8 cellular contexts compared by ENCODE assay signal in genomic region chr19:30406220-30406944, GRCh38. TPM values are rescaled to one million over a fixed set of nuclear protein-coding genes. Genes with fewer than 3 reads are reported as not detected.
DNase-seq lines count a peak whose midpoint lies in the region; ATAC-seq and TF ChIP-seq lines count a peak whose summit lies in the region.

No MANE protein-coding gene starts in this region.

- DNase-seq in COLO829 (ENCODE audit: low spot score) (peak; percentile 42), M059J (ENCODE audit: low read depth) (peak; percentile 10), esophagus muscularis mucosa (ENCODE audit: extremely low spot score) (peak; percentile 86), neural crest cell (ENCODE audit: low read depth, low spot score) (peak; percentile 16), NCI-H128 (lab: John Stamatoyannopoulos, UW; ENCODE audit: unreplicated experiment) (no peak), Calu3 (no peak), ovary (no peak)
- DNase-seq in activated naive CD4-positive, alpha-beta T cell treated with anti-CD3 and anti-CD28 coated beads, Interleukin-2, amount 50 U/mL, for 72 hours (ENCODE audit: low spot score in 2 of 2), result no peak

- no peaks in the 10 kb centered on the region for H3K36me3 ChIP-seq in esophagus muscularis mucosa
- no peaks in the 10 kb centered on the region for H3K36me3 ChIP-seq in ovary

- H3K4me3 ChIP-seq in esophagus muscularis mucosa (no peak overlapping the region), ovary (no peak overlapping the region)

- TF ChIP-seq EP300 in esophagus muscularis mucosa (IDR thresholded peaks at IDR 0.05) (no peak), ovary (IDR thresholded peaks at IDR 0.05) (no peak)

- TF ChIP-seq CTCF in esophagus muscularis mucosa (IDR thresholded peaks at IDR 0.05) (peak in 1 of 3 experiments; percentile 18), neural crest cell (conservative IDR thresholded peaks at IDR 0.05) (peak; percentile 58), Calu3 (IDR thresholded peaks at IDR 0.05; ENCODE audit: unreplicated experiment) (no peak), ovary (IDR thresholded peaks at IDR 0.05) (no peak)

- no peak overlapping the region for H3K4me3 Mint-ChIP-seq in neural crest cell
- H3K4me3 Mint-ChIP-seq in Calu3 (ENCODE audit: low read depth, unreplicated experiment), result no peak overlapping the region

- no peak for TF ChIP-seq POLR2A in esophagus muscularis mucosa (IDR thresholded peaks at IDR 0.05; ENCODE audit: low read depth)
- TF ChIP-seq POLR2A in ovary (IDR thresholded peaks at IDR 0.05), result no peak

- H3K9me3 Mint-ChIP-seq in neural crest cell (no peaks in the 10 kb centered on the region), Calu3 (ENCODE audit: low read depth, unreplicated experiment) (peaks cover 6% of the 10 kb centered on the region)
- no peaks in the 10 kb centered on the region for H3K9me3 Mint-ChIP-seq in activated naive CD4-positive, alpha-beta T cell treated with anti-CD3 and anti-CD28 coated beads, Interleukin-2, amount 50 U/mL, for 72 hours

- no peak overlapping the region for H3K27ac Mint-ChIP-seq in neural crest cell (ENCODE audit: unreplicated experiment)
- H3K27ac Mint-ChIP-seq in Calu3 (ENCODE audit: unreplicated experiment), result no peak overlapping the region
- H3K27ac Mint-ChIP-seq in activated naive CD4-positive, alpha-beta T cell treated with anti-CD3 and anti-CD28 coated beads, Interleukin-2, amount 50 U/mL, for 72 hours, result no peak overlapping the region

- H3K4me1 Mint-ChIP-seq in neural crest cell (peaks cover 27% of the 10 kb centered on the region), Calu3 (ENCODE audit: low read depth, unreplicated experiment) (no peaks in the 10 kb centered on the region)

- H3K27me3 Mint-ChIP-seq in neural crest cell (ENCODE audit: low read depth) (peaks cover 35% of the 10 kb centered on the region), Calu3 (ENCODE audit: unreplicated experiment) (no peaks in the 10 kb centered on the region)

- no TSS peak for BruUV-seq in Calu3 (replicated peaks; lab: Mats Ljungman, UMichigan)

- no peak for ATAC-seq in activated naive CD4-positive, alpha-beta T cell treated with anti-CD3 and anti-CD28 coated beads, Interleukin-2, amount 50 U/mL, for 72 hours

- H3K4me1 ChIP-seq in esophagus muscularis mucosa, result no peaks in the 10 kb centered on the region
- H3K4me1 ChIP-seq in ovary (ENCODE audit: insufficient read depth), result no peaks in the 10 kb centered on the region

- H3K9me3 ChIP-seq in esophagus muscularis mucosa (no peaks in the 10 kb centered on the region), ovary (no peaks in the 10 kb centered on the region)

- intact Hi-C loops in esophagus muscularis mucosa (cut with DNase I), result no loop called here
- intact Hi-C loops in Calu3 (cut with micrococcal nuclease; ENCODE audit: unreplicated experiment), result no loop called here
- intact Hi-C loops in ovary (cut with DNase I), result no loop called here

- H3K27me3 ChIP-seq in esophagus muscularis mucosa, result peaks cover 0 to 17% (median 0%) of the 10 kb centered on the region in 4 donors
- no peaks in the 10 kb centered on the region for H3K27me3 ChIP-seq in ovary

- H3K27ac ChIP-seq in esophagus muscularis mucosa (replicated peaks in 1 of 4) (no peak overlapping the region), ovary (no peak overlapping the region)

- H3K36me3 Mint-ChIP-seq in neural crest cell (ENCODE audit: low read depth), result peaks cover 2% of the 10 kb centered on the region
- H3K36me3 Mint-ChIP-seq in Calu3 (ENCODE audit: insufficient read depth, unreplicated experiment), result no peaks in the 10 kb centered on the region
- no peaks in the 10 kb centered on the region for H3K36me3 Mint-ChIP-seq in activated naive CD4-positive, alpha-beta T cell treated with anti-CD3 and anti-CD28 coated beads, Interleukin-2, amount 50 U/mL, for 72 hours

- WGBS in esophagus muscularis mucosa, result 61% methylated on average over 12 of the region's 12 CpGs
- WGBS in ovary, 3 donors, result 63 to 66% (median 63%) methylated on average over 12 of the region's 12 CpGs

- CTCF ChIA-PET in Calu3 (lab: Charles Lee), result interaction anchor here (0.6 kb wide), 1 partner anchor 966 kb away, joined by 3 read pairs; no protein-coding TSS in a partner anchor

RNA-seq across cellular contexts. Expression of gene ZNF536, which starts 34.2 kb away (rescaled TPM):
- not detected in 2 replicates for total RNA-seq in M059J (2014; rRNA removed; shearing (Covaris generic))
- total RNA-seq in esophagus muscularis mucosa (1 to 10 TPM; 2.5 to 7.3 (median 5.6) TPM), neural crest cell (18.7 and 22.0 TPM in 2 replicates), Calu3 (2022) (not detected in 2 replicates), ovary (under 1 TPM in 3 of 7 donors, not detected in 4; 0.28 to 0.52 (median 0.46) TPM)
- not detected for total RNA-seq in activated naive CD4-positive, alpha-beta T cell treated with anti-CD3 and anti-CD28 coated beads, Interleukin-2, amount 50 U/mL, for 72 hours
- polyA plus RNA-seq in ovary, result under 1 TPM; 0.13 to 0.27 TPM

Comparison
In these comparisons a context has a peak if more than half of its experiments do, and no peak if none do; other contexts are left out.
1. DNase-seq: peak in COLO829 (single experiment), M059J (single experiment), esophagus muscularis mucosa (single experiment) and neural crest cell (single experiment); none in NCI-H128 (single experiment), Calu3 (single experiment), activated naive CD4-positive, alpha-beta T cell treated with anti-CD3 and anti-CD28 coated beads, Interleukin-2, amount 50 U/mL, for 72 hours (0 of 2) and ovary (0 of 5).